Comparison of ENCODE assay signal across 1 cellular context in the genomic region with DNA sequence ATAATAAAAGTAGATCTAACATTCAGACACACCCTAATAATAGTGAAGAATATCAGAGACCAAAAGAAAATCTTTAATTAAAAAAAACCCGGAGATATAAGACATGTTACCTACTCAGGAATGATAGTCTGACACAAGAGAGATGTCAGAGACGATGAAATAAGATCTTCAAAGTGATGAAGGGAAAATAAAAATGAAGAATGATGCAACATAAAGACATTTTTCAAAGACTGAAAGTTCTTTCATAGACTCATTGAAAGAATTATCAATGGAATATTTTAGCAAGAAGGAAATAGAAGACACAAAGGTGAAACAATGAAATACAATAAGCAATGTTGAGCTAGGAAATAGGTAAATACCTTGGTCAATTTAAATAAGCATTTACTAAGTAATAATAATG.
TF ChIP-seq lines count a peak whose summit lies in the region.

No MANE protein-coding gene starts in this region.

TF ChIP-seq in HepG2, 621 proteins besides CTCF, POLR2A, EP300 and RAD21:
- TF ChIP-seq ATF7 (IDR thresholded peaks at IDR 0.05) (peak; percentile 25; the same call in 1 of the 2 replicates), ATF7 (CRISPR knock-in tag; IDR thresholded peaks at IDR 0.05) (no peak), ARID4A (CRISPR knock-in tag; IDR thresholded peaks at IDR 0.05; ENCODE audit: borderline replicate concordance) (no peak), SOX13 (IDR thresholded peaks at IDR 0.05) (no peak), SOX13 (CRISPR knock-in tag; conservative IDR thresholded peaks at IDR 0.05 in 1 of 2, IDR thresholded peaks at IDR 0.05 in 1 of 2) (no peak), MXD1 (CRISPR knock-in tag; IDR thresholded peaks at IDR 0.05) (no peak)
